15 cellular contexts compared by ENCODE assay signal in the genomic region with DNA sequence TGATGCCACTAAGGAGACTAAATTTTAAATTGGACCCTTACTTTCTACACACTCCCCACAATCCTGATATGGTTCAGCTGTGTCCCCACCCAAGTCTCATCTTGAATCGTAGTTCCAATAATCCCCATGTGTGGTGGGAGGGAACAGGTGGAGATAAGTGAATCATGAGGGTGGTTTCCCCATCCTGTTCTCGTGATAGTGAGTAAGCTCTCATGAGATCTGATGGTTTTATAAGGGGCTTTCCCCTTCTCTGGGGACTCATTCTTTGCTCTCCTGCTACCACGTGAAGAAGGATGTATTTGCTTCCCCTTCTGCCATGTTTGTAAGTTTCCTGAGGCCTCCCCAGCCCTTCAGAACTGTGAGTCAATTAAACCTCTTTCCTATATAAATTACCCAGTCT. TPM values are rescaled to one million over a fixed set of nuclear protein-coding genes. Genes with fewer than 3 reads are reported as not detected.
DNase-seq lines count a peak whose midpoint lies in the region; ATAC-seq and TF ChIP-seq lines count a peak whose summit lies in the region.
"Had no signal": no experiment of that assay in that cellular context is flagged by ENCODE, and none has a peak within 500 bp of the region (broad histone marks: within the 10 kb centered on the region; RNA-seq: fewer than 3 reads in every experiment).

No MANE protein-coding gene starts in this region.

- ATAC-seq in GM23338 (no peak), activated B cell treated with CpG ODN at 0.5 μM for 24 hours (ENCODE audit: low read depth) (peak; percentile 84)
- ATAC-seq: heart right ventricle, left colon had no signal

- H3K27ac Mint-ChIP-seq in GM23338 (no peak overlapping the region), activated B cell treated with CpG ODN at 0.5 μM for 24 hours (peak overlapping the region; percentile 92), endothelial cell (ENCODE audit: unreplicated experiment) (no peak overlapping the region)

- peak overlapping the region; percentile 40; the same call in 1 of the 2 replicates for H2AFZ ChIP-seq in GM23338

- H3K9me3 Mint-ChIP-seq in GM23338 (no peaks in the 10 kb centered on the region; the same call in 2 of the 3 replicates), activated B cell treated with CpG ODN at 0.5 μM for 24 hours (peaks cover 4% of the 10 kb centered on the region), endothelial cell (ENCODE audit: unreplicated experiment) (no peaks in the 10 kb centered on the region)

- no peaks in the 10 kb centered on the region for H4K20me1 ChIP-seq in GM23338 (replicated peaks; ENCODE audit: insufficient read depth)

- no peaks in the 10 kb centered on the region for H3K79me2 ChIP-seq in GM23338 (replicated peaks; ENCODE audit: insufficient read depth)

- H3K4me2 ChIP-seq in GM23338 = no peak overlapping the region

- in situ Hi-C loops in Caki2 (cut with HindIII; ENCODE audit: low pct_unique_long_range_greater_than_20kb, low sequenced_read_pairs) = no loop called here

- no peak for TF ChIP-seq CTCF in GM23338 (conservative IDR thresholded peaks at IDR 0.05; ENCODE audit: low read depth in 2 of 2)
- TF ChIP-seq CTCF in activated B cell treated with CpG ODN at 0.5 μM for 24 hours (IDR thresholded peaks at IDR 0.05) = no peak
- TF ChIP-seq CTCF in endothelial cell (IDR thresholded peaks at IDR 0.05; ENCODE audit: unreplicated experiment) = no peak

- CTCF ChIA-PET in activated B cell treated with CpG ODN at 0.5 μM for 24 hours (lab: Charles Lee) = interaction anchor here (1.5 kb wide), 1 partner anchor 34 kb away, joined by 3 read pairs; no protein-coding TSS in a partner anchor

- H3K4me3 ChIP-seq in GM23338 = no peak overlapping the region
- H3K4me3 ChIP-seq: heart right ventricle, SK-N-MC, suprapubic skin had no signal

- POLR2A ChIA-PET in activated B cell treated with CpG ODN at 0.5 μM for 24 hours (lab: Charles Lee) = interaction anchor here (0.7 to 2.0 kb wide), 4 partner anchors 11 to 65 kb away, joined by 3 to 6 read pairs (median 4); no protein-coding TSS in a partner anchor

- peak; percentile 47 for DNase-seq in Caki2 (ENCODE audit: low read depth)
- no peak for DNase-seq in GM23338 (ENCODE audit: low spot score)
- no peak for DNase-seq in activated B cell treated with CpG ODN at 0.5 μM for 24 hours
- DNase-seq in myocyte (ENCODE audit: low read depth) = peak; percentile 87
- no peak for DNase-seq in endothelial cell (ENCODE audit: low spot score)
- no peak for DNase-seq in NCI-H345 (lab: John Stamatoyannopoulos, UW)
- no peak for DNase-seq in midbrain (lab: John Stamatoyannopoulos, UW)
- DNase-seq: brain microvascular endothelial cell, heart right ventricle, KG1, left colon, NCI-H187, NCI-H82 had no signal

- H3K4me1 ChIP-seq in GM23338 (ENCODE audit: insufficient read depth) = no peaks in the 10 kb centered on the region
- H3K4me1 ChIP-seq: heart right ventricle, suprapubic skin had no signal

- H3K4me1 Mint-ChIP-seq in GM23338 (no peaks in the 10 kb centered on the region), activated B cell treated with CpG ODN at 0.5 μM for 24 hours (peaks cover 23% of the 10 kb centered on the region), endothelial cell (ENCODE audit: unreplicated experiment) (no peaks in the 10 kb centered on the region)

- H3K36me3 ChIP-seq in GM23338 (ENCODE audit: insufficient read depth) = no peaks in the 10 kb centered on the region
- H3K36me3 ChIP-seq: brain microvascular endothelial cell, heart right ventricle, suprapubic skin had no signal

- H3K4me3 Mint-ChIP-seq in GM23338 (no peak overlapping the region), activated B cell treated with CpG ODN at 0.5 μM for 24 hours (peak overlapping the region; percentile 62), endothelial cell (ENCODE audit: unreplicated experiment) (no peak overlapping the region)

- H3K9me2 ChIP-seq in GM23338 (ENCODE audit: insufficient read depth) = no peaks in the 10 kb centered on the region

- intact Hi-C loops in activated B cell treated with CpG ODN at 0.5 μM for 24 hours (cut with micrococcal nuclease) = loop anchor here (1.0 to 5.0 kb wide), 3 partner anchors 18 to 45 kb away; a partner anchor contains a TSS

- H3F3A ChIP-seq in GM23338 (replicated peaks; ENCODE audit: low read depth) = no peaks in the 10 kb centered on the region

- H3K36me3 Mint-ChIP-seq in GM23338 (ENCODE audit: low read depth) = no peaks in the 10 kb centered on the region
- peaks cover 4% of the 10 kb centered on the region for H3K36me3 Mint-ChIP-seq in activated B cell treated with CpG ODN at 0.5 μM for 24 hours (ENCODE audit: low read depth)
- H3K36me3 Mint-ChIP-seq in endothelial cell (ENCODE audit: low read depth, unreplicated experiment) = no peaks in the 10 kb centered on the region

- no peaks in the 10 kb centered on the region for H3K27me3 ChIP-seq in GM23338 (ENCODE audit: insufficient read depth)
- H3K27me3 ChIP-seq: brain microvascular endothelial cell, heart right ventricle, suprapubic skin had no signal

- no peak overlapping the region for H3K27ac ChIP-seq in GM23338 (ENCODE audit: low read depth)
- H3K27ac ChIP-seq: brain microvascular endothelial cell, heart right ventricle, SK-N-MC, suprapubic skin had no signal

- H3K27me3 Mint-ChIP-seq in GM23338 (ENCODE audit: insufficient read depth, low read depth, poor library complexity) (no peaks in the 10 kb centered on the region), activated B cell treated with CpG ODN at 0.5 μM for 24 hours (no peaks in the 10 kb centered on the region), endothelial cell (ENCODE audit: unreplicated experiment) (no peaks in the 10 kb centered on the region)

TF ChIP-seq in GM23338, 12 proteins besides CTCF, POLR2A, EP300 and RAD21 (continues in another document):
- TF ChIP-seq, protein P1, sequence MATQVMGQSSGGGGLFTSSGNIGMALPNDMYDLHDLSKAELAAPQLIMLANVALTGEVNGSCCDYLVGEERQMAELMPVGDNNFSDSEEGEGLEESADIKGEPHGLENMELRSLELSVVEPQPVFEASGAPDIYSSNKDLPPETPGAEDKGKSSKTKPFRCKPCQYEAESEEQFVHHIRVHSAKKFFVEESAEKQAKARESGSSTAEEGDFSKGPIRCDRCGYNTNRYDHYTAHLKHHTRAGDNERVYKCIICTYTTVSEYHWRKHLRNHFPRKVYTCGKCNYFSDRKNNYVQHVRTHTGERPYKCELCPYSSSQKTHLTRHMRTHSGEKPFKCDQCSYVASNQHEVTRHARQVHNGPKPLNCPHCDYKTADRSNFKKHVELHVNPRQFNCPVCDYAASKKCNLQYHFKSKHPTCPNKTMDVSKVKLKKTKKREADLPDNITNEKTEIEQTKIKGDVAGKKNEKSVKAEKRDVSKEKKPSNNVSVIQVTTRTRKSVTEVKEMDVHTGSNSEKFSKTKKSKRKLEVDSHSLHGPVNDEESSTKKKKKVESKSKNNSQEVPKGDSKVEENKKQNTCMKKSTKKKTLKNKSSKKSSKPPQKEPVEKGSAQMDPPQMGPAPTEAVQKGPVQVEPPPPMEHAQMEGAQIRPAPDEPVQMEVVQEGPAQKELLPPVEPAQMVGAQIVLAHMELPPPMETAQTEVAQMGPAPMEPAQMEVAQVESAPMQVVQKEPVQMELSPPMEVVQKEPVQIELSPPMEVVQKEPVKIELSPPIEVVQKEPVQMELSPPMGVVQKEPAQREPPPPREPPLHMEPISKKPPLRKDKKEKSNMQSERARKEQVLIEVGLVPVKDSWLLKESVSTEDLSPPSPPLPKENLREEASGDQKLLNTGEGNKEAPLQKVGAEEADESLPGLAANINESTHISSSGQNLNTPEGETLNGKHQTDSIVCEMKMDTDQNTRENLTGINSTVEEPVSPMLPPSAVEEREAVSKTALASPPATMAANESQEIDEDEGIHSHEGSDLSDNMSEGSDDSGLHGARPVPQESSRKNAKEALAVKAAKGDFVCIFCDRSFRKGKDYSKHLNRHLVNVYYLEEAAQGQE (IDR thresholded peaks at IDR 0.05; ENCODE audit: unreplicated experiment) = no peak
- TF ChIP-seq CREB1 (CRISPR knock-in tag; IDR thresholded peaks at IDR 0.05; ENCODE audit: low read depth) = no peak
- TF ChIP-seq ZNF114 (CRISPR knock-in tag; IDR thresholded peaks at IDR 0.05) = no peak
- no peak for TF ChIP-seq STAT1 (IDR thresholded peaks at IDR 0.05; ENCODE audit: unreplicated experiment)
- no peak for TF ChIP-seq NANOG (IDR thresholded peaks at IDR 0.05; ENCODE audit: borderline replicate concordance)
- no peak for TF ChIP-seq EZH2 (IDR thresholded peaks at IDR 0.05; ENCODE audit: low read depth, unreplicated experiment)
- TF ChIP-seq JUNB (IDR thresholded peaks at IDR 0.05; ENCODE audit: unreplicated experiment) = no peak

RNA-seq across cellular contexts. Expression of a gene that starts 18.4 kb away (rescaled TPM):
- 46.6 and 50.7 TPM in 2 replicates for total RNA-seq in Caki2 (2014; rRNA removed; shearing (Covaris generic); ENCODE audit: low replicate concordance)
- total RNA-seq in GM23338 (2014; rRNA removed; shearing (Covaris generic)) = 35.7 and 42.2 TPM in 2 replicates
- 58.8 and 69.2 TPM in 2 replicates for polyA plus RNA-seq in GM23338 (2016; fragmentation: Nextera tagmentation; extraction: Ambion mirVana)
- total RNA-seq in activated B cell treated with CpG ODN at 0.5 μM for 24 hours (23.0 and 23.7 TPM in 2 replicates), myocyte (34.6 and 38.4 TPM in 2 replicates), endothelial cell (ENCODE audit: unreplicated experiment) (30.0 TPM)
- 26.2 TPM for polyA plus RNA-seq in myocyte (2012)

Comparison
In these comparisons a context has a peak if more than half of its experiments do, and no peak if none do; other contexts are left out.
1. DNase-seq: peak in Caki2 (single experiment) and myocyte (single experiment); none in GM23338 (single experiment), activated B cell treated with CpG ODN at 0.5 μM for 24 hours (single experiment), endothelial cell (single experiment), NCI-H345 (single experiment) and midbrain (single experiment).